Comparison of ENCODE assay signal across 17 cellular contexts in genomic region chr18:8766576-8767253, GRCh38.
A peak's percentile ranks its signal among the peaks of the same experiment; 100 is the strongest.
DNase-seq lines count a peak whose midpoint lies in the region; TF ChIP-seq lines count a peak whose summit lies in the region.
"Had no signal": no experiment of that assay in that cellular context is flagged by ENCODE, and none has a peak within 500 bp of the region (broad histone marks: within the 10 kb centered on the region; RNA-seq: fewer than 3 reads in every experiment).

No MANE protein-coding gene starts in this region.

- H3K9me3 Mint-ChIP-seq in glutamatergic neuron (ENCODE audit: unreplicated experiment), result peaks cover 8% of the 10 kb centered on the region
- peaks cover 8% of the 10 kb centered on the region for H3K9me3 Mint-ChIP-seq in activated CD4-positive, alpha-beta T cell treated with anti-CD3 and anti-CD28 coated beads, Interleukin-2, amount 10 ng/mL, durations not matched to agents 7 days and 5 days
- H3K9me3 Mint-ChIP-seq in Caco-2 (ENCODE audit: unreplicated experiment), result peaks cover 2% of the 10 kb centered on the region

- H3K4me1 Mint-ChIP-seq in glutamatergic neuron (ENCODE audit: low read depth, unreplicated experiment) (peaks cover 34% of the 10 kb centered on the region), Caco-2 (ENCODE audit: low read depth, unreplicated experiment) (no peaks in the 10 kb centered on the region)
- no peaks in the 10 kb centered on the region for H3K4me1 Mint-ChIP-seq in activated CD4-positive, alpha-beta T cell treated with anti-CD3 and anti-CD28 coated beads, Interleukin-2, amount 10 ng/mL, durations not matched to agents 7 days and 5 days
- H3K4me1 Mint-ChIP-seq: activated CD4-positive, alpha-beta T cell treated with anti-CD3 and anti-CD28 coated beads, Interleukin-2, amount 10 ng/mL, durations not matched to agents 24 days and 14 days had no signal

- no peak for TF ChIP-seq EP300 in sigmoid colon (IDR thresholded peaks at IDR 0.05)

- TF ChIP-seq CTCF in HEK293 (tag by site-specific recombination; IDR thresholded peaks at IDR 0.05) (no peak), glutamatergic neuron (IDR thresholded peaks at IDR 0.05; ENCODE audit: partially characterized antibody, unreplicated experiment) (no peak), sigmoid colon (IDR thresholded peaks at IDR 0.05) (no peak), Caco-2 (IDR thresholded peaks at IDR 0.05; ENCODE audit: insufficient read depth in 1 of 2, low read depth in 1 of 2, low read length in 1 of 2, severe bottlenecking in 1 of 2, unreplicated experiment in 1 of 2) (no peak)

- CTCF ChIA-PET in HEK293 (lab: Yijun Ruan, JAX) (interaction anchor here (0.5 to 0.7 kb wide), 2 partner anchors 18 to 109 kb away, joined by 3 to 4 read pairs; no protein-coding TSS in a partner anchor), Caco-2 (lab: Charles Lee) (no interaction called here)
- CTCF ChIA-PET in activated CD4-positive, alpha-beta T cell treated with anti-CD3 and anti-CD28 coated beads, Interleukin-2, amount 10 ng/mL, durations not matched to agents 7 days and 5 days (lab: Charles Lee), result no interaction called here

- H3K36me3 ChIP-seq in HEK293 (ENCODE audit: control insufficient read depth in 2 of 2, insufficient read depth in 1 of 2, low read length in 2 of 2), result peaks cover 0 to 12% of the 10 kb centered on the region in 2 experiments; a peak in 1 of 3 replicates
- H3K36me3 ChIP-seq in sigmoid colon, result peaks cover 0 to 15% (median 0%) of the 10 kb centered on the region in 4 donors
- no peaks in the 10 kb centered on the region for H3K36me3 ChIP-seq in Caco-2 (ENCODE audit: control insufficient read depth, insufficient read depth, low read length)
- peaks cover 1% of the 10 kb centered on the region for H3K36me3 ChIP-seq in H7 (replicated peaks; ENCODE audit: control insufficient read depth, insufficient read depth, low read length)

- no peaks in the 10 kb centered on the region for H3K27me3 Mint-ChIP-seq in glutamatergic neuron (ENCODE audit: unreplicated experiment)
- peaks cover 10% of the 10 kb centered on the region for H3K27me3 Mint-ChIP-seq in activated CD4-positive, alpha-beta T cell treated with anti-CD3 and anti-CD28 coated beads, Interleukin-2, amount 10 ng/mL, durations not matched to agents 7 days and 5 days
- no peaks in the 10 kb centered on the region for H3K27me3 Mint-ChIP-seq in Caco-2 (ENCODE audit: insufficient read depth, unreplicated experiment)

- H3K4me1 ChIP-seq in HEK293 (ENCODE audit: control insufficient read depth, insufficient read depth, low read length) (no peaks in the 10 kb centered on the region; the same call in 1 of the 2 replicates), sigmoid colon (peaks cover 0 to 87% (median 48%) of the 10 kb centered on the region in 4 donors), Caco-2 (no peaks in the 10 kb centered on the region)

- H3K9me3 ChIP-seq in HEK293 (ENCODE audit: control insufficient read depth, insufficient read depth, low read depth, low read length) (no peaks in the 10 kb centered on the region), sigmoid colon (no peaks in the 10 kb centered on the region), Caco-2 (no peaks in the 10 kb centered on the region)

- DNase-seq in SK-N-DZ (ENCODE audit: low spot score), result peak; percentile 91
- peak; percentile 44 for DNase-seq in glutamatergic neuron
- DNase-seq in sigmoid colon, result no peak
- no peak for DNase-seq in DMS 273 (lab: John Stamatoyannopoulos, UW; ENCODE audit: unreplicated experiment)
- no peak for DNase-seq in activated CD4-positive, alpha-beta T cell treated with anti-CD3 and anti-CD28 coated beads, Interleukin-2, amount 10 ng/mL, durations not matched to agents 7 days and 5 days
- DNase-seq in Caco-2, result no peak
- no peak for DNase-seq in H7
- DNase-seq: activated CD4-positive, alpha-beta T cell treated with anti-CD3 and anti-CD28 coated beads, Interleukin-2, amount 10 ng/mL, durations not matched to agents 24 days and 14 days; activated CD8-positive, alpha-beta memory T cell treated with anti-CD3 and anti-CD28 coated beads, Interleukin-2, amount 50 U/mL, for 48 hours; COR-L47; erythroblast; kidney; NCI-H2107; PC-9; stimulated activated CD4-positive, alpha-beta T cell treated with anti-CD3 and anti-CD28 coated beads, Interleukin-2, amount 100 ng/mL, for 48 hours had no signal

- no peak overlapping the region for H3K27ac ChIP-seq in HEK293 (ENCODE audit: extremely low read depth, low read depth, low read length)
- H3K27ac ChIP-seq in sigmoid colon, result peak overlapping the region; percentile 34 to 85 (median 78)
- H3K27ac ChIP-seq: PC-9 had no signal

- H3K27me3 ChIP-seq in sigmoid colon, result no peaks in the 10 kb centered on the region
- no peaks in the 10 kb centered on the region for H3K27me3 ChIP-seq in Caco-2 (replicated peaks; ENCODE audit: control insufficient read depth, insufficient read depth, low read length)
- no peaks in the 10 kb centered on the region for H3K27me3 ChIP-seq in H7 (ENCODE audit: control insufficient read depth, insufficient read depth, low read length)

- TF ChIP-seq POLR2A in sigmoid colon (IDR thresholded peaks at IDR 0.05), result no peak

- peaks cover 22% of the 10 kb centered on the region for H3K36me3 Mint-ChIP-seq in glutamatergic neuron (ENCODE audit: unreplicated experiment)
- no peaks in the 10 kb centered on the region for H3K36me3 Mint-ChIP-seq in activated CD4-positive, alpha-beta T cell treated with anti-CD3 and anti-CD28 coated beads, Interleukin-2, amount 10 ng/mL, durations not matched to agents 7 days and 5 days (ENCODE audit: low read depth)
- no peaks in the 10 kb centered on the region for H3K36me3 Mint-ChIP-seq in Caco-2 (ENCODE audit: insufficient read depth, unreplicated experiment)

- POLR2A ChIA-PET in HEK293 (lab: Yijun Ruan, JAX), result no interaction called here
- POLR2A ChIA-PET in activated CD4-positive, alpha-beta T cell treated with anti-CD3 and anti-CD28 coated beads, Interleukin-2, amount 10 ng/mL, durations not matched to agents 7 days and 5 days (lab: Charles Lee), result no interaction called here
- POLR2A ChIA-PET in Caco-2 (lab: Charles Lee), result no interaction called here

- intact Hi-C loops in sigmoid colon (cut with DNase I), result no loop called here
- intact Hi-C loops in Caco-2 (cut with micrococcal nuclease; ENCODE audit: unreplicated experiment), result no loop called here

- peak overlapping the region; percentile 51 for H3K4me3 Mint-ChIP-seq in glutamatergic neuron (ENCODE audit: unreplicated experiment)
- no peak overlapping the region for H3K4me3 Mint-ChIP-seq in activated CD4-positive, alpha-beta T cell treated with anti-CD3 and anti-CD28 coated beads, Interleukin-2, amount 10 ng/mL, durations not matched to agents 7 days and 5 days
- no peak overlapping the region for H3K4me3 Mint-ChIP-seq in Caco-2 (ENCODE audit: unreplicated experiment)
- H3K4me3 Mint-ChIP-seq: activated CD4-positive, alpha-beta T cell treated with anti-CD3 and anti-CD28 coated beads, Interleukin-2, amount 10 ng/mL, durations not matched to agents 24 days and 14 days had no signal

- H3K4me3 ChIP-seq in HEK293 (ENCODE audit: low read depth, low read length), result no peak overlapping the region
- H3K4me3 ChIP-seq in sigmoid colon, result no peak overlapping the region
- no peak overlapping the region for H3K4me3 ChIP-seq in Caco-2 (ENCODE audit: low read depth, low read length)
- no peak overlapping the region for H3K4me3 ChIP-seq in H7 (ENCODE audit: insufficient read depth, low read depth, low read length)
- H3K4me3 ChIP-seq: GM12878, PC-9 had no signal

- 76 to 82% methylated on average over 2 of the region's 2 CpGs for WGBS in sigmoid colon, 2 donors

- BruUV-seq in Caco-2 (replicated peaks; lab: Mats Ljungman, UMichigan), result no TSS peak

- H3K27ac Mint-ChIP-seq in glutamatergic neuron (ENCODE audit: unreplicated experiment), result peak overlapping the region; percentile 96
- H3K27ac Mint-ChIP-seq in activated CD4-positive, alpha-beta T cell treated with anti-CD3 and anti-CD28 coated beads, Interleukin-2, amount 10 ng/mL, durations not matched to agents 7 days and 5 days, result no peak overlapping the region
- no peak overlapping the region for H3K27ac Mint-ChIP-seq in Caco-2 (ENCODE audit: unreplicated experiment)
- H3K27ac Mint-ChIP-seq: activated CD4-positive, alpha-beta T cell treated with anti-CD3 and anti-CD28 coated beads, Interleukin-2, amount 10 ng/mL, durations not matched to agents 24 days and 14 days had no signal

TF ChIP-seq in HEK293, 187 proteins besides CTCF, POLR2A, EP300 and RAD21 (continues in another document):
- TF ChIP-seq ZNF571 (tag by site-specific recombination; IDR thresholded peaks at IDR 0.05) (no peak), ZNF837 (tag by site-specific recombination; IDR thresholded peaks at IDR 0.05) (no peak), ZNF280D (tag by site-specific recombination; IDR thresholded peaks at IDR 0.05) (no peak)

Comparison
In these comparisons a context has a peak if more than half of its experiments do, and no peak if none do; other contexts are left out.
1. DNase-seq: peak in SK-N-DZ (single experiment) and glutamatergic neuron (single experiment); none in sigmoid colon (single experiment), DMS 273 (single experiment), activated CD4-positive, alpha-beta T cell treated with anti-CD3 and anti-CD28 coated beads, Interleukin-2, amount 10 ng/mL, durations not matched to agents 7 days and 5 days (single experiment), Caco-2 (0 of 2) and H7 (single experiment).